In the genomic region with DNA sequence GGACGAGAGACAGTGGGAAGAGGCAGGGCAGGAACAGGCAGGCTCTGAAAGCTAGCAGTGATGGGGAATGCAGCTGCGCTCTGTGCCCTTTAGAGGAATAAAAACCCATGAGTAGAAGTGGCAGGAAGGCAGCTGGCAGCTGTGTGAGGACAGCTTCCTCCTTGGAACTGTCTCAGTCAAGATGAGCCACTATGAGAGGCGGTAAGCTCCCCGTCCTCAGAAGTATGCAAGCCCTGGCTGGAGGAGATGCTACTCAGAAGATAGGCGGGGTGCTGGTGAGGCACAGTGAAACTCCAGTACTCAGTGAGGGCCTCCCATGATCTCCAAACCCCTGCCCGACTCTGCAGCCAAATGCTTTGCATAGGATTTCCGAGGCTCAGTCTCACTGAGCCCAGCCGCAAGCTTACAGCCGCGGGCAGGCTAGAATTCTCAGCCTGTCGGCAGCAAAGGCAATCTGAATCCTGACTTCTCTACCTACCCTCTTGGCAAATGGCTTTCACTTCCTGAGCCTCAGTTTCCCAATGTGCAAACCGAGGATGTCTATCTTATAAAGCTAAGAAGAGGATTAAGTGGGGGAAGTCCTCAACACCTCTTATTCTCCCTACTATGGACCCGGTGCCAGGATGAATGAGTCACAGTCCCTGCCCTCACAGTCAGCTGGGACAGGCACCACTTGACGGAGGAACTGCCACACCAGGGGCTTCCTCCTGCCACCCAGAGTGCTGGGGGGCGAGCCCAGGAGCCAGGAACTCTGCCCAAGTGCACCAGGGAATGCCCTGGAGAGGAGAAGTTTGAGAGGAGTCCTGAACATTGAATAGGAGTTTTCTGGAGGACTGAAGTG, we compare ENCODE assay signal across 16 cellular contexts. TPM values are rescaled to one million over a fixed set of nuclear protein-coding genes. Genes with fewer than 3 reads are reported as not detected.
DNase-seq lines count a peak whose midpoint lies in the region; ATAC-seq and TF ChIP-seq lines count a peak whose summit lies in the region.
"Not testable (repeated sequence)": the region's sequence is repeated elsewhere in the genome, so short reads cannot be mapped to it uniquely, and the experiment has no call there.
"Had no signal": no experiment of that assay in that cellular context is flagged by ENCODE, and none has a peak within 500 bp of the region (broad histone marks: within the 10 kb centered on the region; RNA-seq: fewer than 3 reads in every experiment).

No MANE protein-coding gene starts in this region.

- ATAC-seq in GM18520 (IDR thresholded peaks at IDR 0.05; ENCODE audit: unreplicated experiment) (peak; percentile 61), GM19397 (IDR thresholded peaks at IDR 0.05; ENCODE audit: unreplicated experiment) (peak; percentile 55), GM21717 (IDR thresholded peaks at IDR 0.05; ENCODE audit: unreplicated experiment) (peak; percentile 69), HG02938 (IDR thresholded peaks at IDR 0.05; ENCODE audit: unreplicated experiment) (peak; percentile 62), HG03196 (IDR thresholded peaks at IDR 0.05; ENCODE audit: unreplicated experiment) (peak; percentile 52), left ventricle myocardium superior (peak; percentile 3), aorta (ENCODE audit: low FRiP score) (peak; percentile 45)

- H4K20me1 ChIP-seq in OCI-LY3 (ENCODE audit: insufficient read depth, low read length): not testable (repeated sequence)

- TF ChIP-seq CTCF in OCI-LY3 (IDR thresholded peaks at IDR 0.05; ENCODE audit: low read depth, low read length): not testable (repeated sequence)

- DNase-seq in left ventricle myocardium superior (peak; percentile 23), aorta (peak in 1 of 2 donors; percentile 25)

- H3K27me3 ChIP-seq in OCI-LY3 (ENCODE audit: low read depth, low read length); aorta (ENCODE audit: control insufficient read depth in 1 of 2, insufficient read depth in 2 of 2, low read length in 1 of 2): not testable (repeated sequence)

- peak overlapping the region; percentile 33; the same call in 1 of the 2 replicates for H3K9ac ChIP-seq in OCI-LY3 (ENCODE audit: low read length)

- not testable (repeated sequence) for H3K79me2 ChIP-seq in OCI-LY3 (ENCODE audit: low read length)

- H3K4me1 ChIP-seq in OCI-LY3 (ENCODE audit: low read length): peaks cover 11% of the 10 kb centered on the region
- H3K4me1 ChIP-seq in aorta (ENCODE audit: control insufficient read depth in 1 of 2, insufficient read depth in 2 of 2, low read length in 2 of 2): not testable (repeated sequence)

- intact Hi-C loops in left ventricle myocardium superior (cut with micrococcal nuclease); aorta (cut with DNase I): not testable (repeated sequence)

- H3K36me3 ChIP-seq in OCI-LY3 (replicated peaks; ENCODE audit: low read depth, low read length); aorta (ENCODE audit: control insufficient read depth in 1 of 2, insufficient read depth in 2 of 2, low read length in 1 of 2): not testable (repeated sequence)

- peak overlapping the region; percentile 39; the same call in 1 of the 2 replicates for H3K4me2 ChIP-seq in OCI-LY3 (ENCODE audit: low read length)

- 0 to 27% methylated on average over 2 of the region's 15 CpGs for WGBS in aorta, 2 donors

- H2AFZ ChIP-seq in OCI-LY3 (ENCODE audit: low read depth, low read length): not testable (repeated sequence)

- H3K27ac ChIP-seq in OCI-LY3 (ENCODE audit: low read length): peak overlapping the region; percentile 77
- H3K27ac ChIP-seq in aorta (ENCODE audit: low read depth in 1 of 2, low read length in 2 of 2): not testable (repeated sequence)

- H3K4me3 ChIP-seq in OCI-LY3 (ENCODE audit: low read length): 0 out of 2 replicates have a peak overlapping the region, but pooled peaks have one; percentile 42
- not testable (repeated sequence) for H3K4me3 ChIP-seq in aorta (ENCODE audit: low read length in 2 of 2)

- H3K9me3 ChIP-seq in OCI-LY3 (ENCODE audit: insufficient read depth, low read length); aorta (ENCODE audit: control insufficient read depth, low read length): not testable (repeated sequence)

RNA-seq across cellular contexts. Expression of a gene that starts 2.5 kb away (rescaled TPM):
- total RNA-seq in left ventricle myocardium superior (7.5 TPM), aorta (10 to 100 TPM; 44.1 to 81.9 TPM)
- 10 to 100 TPM; 14.4 to 50.9 TPM for polyA plus RNA-seq in aorta

RNA-seq across cellular contexts. Expression of a gene that starts 28.4 kb away (rescaled TPM):
- 2.9 TPM for total RNA-seq in left ventricle myocardium superior
- total RNA-seq in aorta: 10 to 100 TPM; 19.5 to 41.7 TPM
- 10 to 100 TPM in 1 of 2 donors, 1 to 10 TPM in 1; 4.0 to 27.5 TPM for polyA plus RNA-seq in aorta

RNA-seq across cellular contexts. Expression of a gene that starts 35.9 kb away (rescaled TPM):
- not detected for total RNA-seq in left ventricle myocardium superior
- total RNA-seq in aorta: not detected
- not detected for polyA plus RNA-seq in aorta
- total RNA-seq: Caco-2; cardiac septum; esophagus muscularis mucosa; H1; mammary epithelial cell; skeletal muscle tissue; T-helper 2 cell treated with Interferon-gamma antibody and Interleukin-4, amounts not matched to agents 100 ng/mL and 5 ng/mL, for 36 hours; thoracic aorta had no signal
- polyA plus RNA-seq: H1, mammary epithelial cell had no signal

RNA-seq across cellular contexts. Expression of a gene that starts 36.4 kb away (rescaled TPM):
- total RNA-seq in left ventricle myocardium superior (49.6 TPM), aorta (10 to 100 TPM; 29.6 to 35.9 TPM)
- 10 to 100 TPM; 90.0 to 92.9 TPM for polyA plus RNA-seq in aorta

RNA-seq across cellular contexts. Expression of a gene that starts 50.3 kb away (rescaled TPM):
- total RNA-seq in left ventricle myocardium superior (10.4 TPM), aorta (1 to 10 TPM; 8.6 to 9.4 TPM)
- 10 to 100 TPM; 13.4 to 16.5 TPM for polyA plus RNA-seq in aorta

Comparison
In these comparisons a context has a peak if more than half of its experiments do, and no peak if none do; other contexts are left out.
1. ATAC-seq: peak in every context shown above with its lines; median percentile 69 in GM21717; 62 in HG02938; 61 in GM18520; 55 in GM19397; 52 in HG03196; 45 in aorta; 3 in left ventricle myocardium superior.